In genomic region chr11:62804310-62805043, GRCh38 we compare ENCODE assay signal across 1 cellular context.
A peak's percentile ranks its signal among the peaks of the same experiment; 100 is the strongest.
TF ChIP-seq lines count a peak whose summit lies in the region.

No MANE protein-coding gene starts in this region.

TF ChIP-seq in HepG2, 621 proteins besides CTCF, POLR2A, EP300 and RAD21:
- 0 out of 2 replicates have a peak, but pooled peaks have one; percentile 4 for TF ChIP-seq ZNF878 (CRISPR knock-in tag; IDR thresholded peaks at IDR 0.05)
- TF ChIP-seq ZNF225 (CRISPR knock-in tag; IDR thresholded peaks at IDR 0.05): no peak
- no peak for TF ChIP-seq GABPA (IDR thresholded peaks at IDR 0.05; ENCODE audit: low read depth, low read length)
- TF ChIP-seq GABPA (CRISPR knock-in tag; IDR thresholded peaks at IDR 0.05; ENCODE audit: low read depth): peak; percentile 5; the same call in 1 of the 2 replicates
- TF ChIP-seq, protein P1, sequence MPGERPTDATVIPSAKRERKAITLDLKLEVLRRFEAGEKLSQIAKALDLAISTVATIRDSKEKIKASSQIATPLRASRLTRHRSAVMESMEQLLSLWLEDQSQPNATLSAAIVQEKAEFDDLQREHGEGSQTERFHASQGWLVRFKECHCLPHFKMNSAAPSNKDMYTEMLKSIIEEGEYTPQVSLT (CRISPR knock-in tag; IDR thresholded peaks at IDR 0.05; ENCODE audit: borderline replicate concordance, low read depth): 0 out of 2 replicates have a peak, but pooled peaks have one; percentile 11
TF ChIP-seq in HepG2: peak in this region for 3.
